In the genomic region with DNA sequence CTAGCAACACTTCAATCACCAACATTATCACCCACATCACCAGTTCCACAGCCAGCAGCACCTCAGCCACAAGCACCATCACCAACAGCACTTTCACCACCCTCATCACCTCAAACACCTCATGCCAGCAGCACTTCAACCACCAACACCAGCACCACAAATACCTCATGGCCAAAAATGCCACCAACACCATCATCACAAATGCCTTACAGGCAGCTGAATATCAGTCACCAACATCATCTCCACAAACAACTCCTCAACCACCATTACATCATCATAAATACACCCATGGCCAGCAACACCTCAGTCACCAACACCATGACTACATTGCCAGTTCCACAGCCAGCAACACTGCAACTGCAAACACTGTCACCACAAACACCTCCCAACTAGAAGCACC, we compare ENCODE assay signal across 19 cellular contexts. TPM values are rescaled to one million over a fixed set of nuclear protein-coding genes. Genes with fewer than 3 reads are reported as not detected.
DNase-seq lines count a peak whose midpoint lies in the region; ATAC-seq lines count a peak whose summit lies in the region.
"Had no signal": no experiment of that assay in that cellular context is flagged by ENCODE, and none has a peak within 500 bp of the region (broad histone marks: within the 10 kb centered on the region; RNA-seq: fewer than 3 reads in every experiment).

No MANE protein-coding gene starts in this region.

- H3K36me3 Mint-ChIP-seq in activated naive CD4-positive, alpha-beta T cell treated with anti-CD3 and anti-CD28 coated beads for 36 hours (ENCODE audit: low read depth) = no peaks in the 10 kb centered on the region
- no peaks in the 10 kb centered on the region for H3K36me3 Mint-ChIP-seq in activated T-helper 17 cell treated with anti-CD3 and anti-CD28 coated beads, Interleukin-2, amount 50 U/mL, for 72 hours (ENCODE audit: low read depth)
- H3K36me3 Mint-ChIP-seq in immature natural killer cell = no peaks in the 10 kb centered on the region
- H3K36me3 Mint-ChIP-seq: CD4-positive, alpha-beta memory T cell had no signal

- H3K27ac Mint-ChIP-seq in activated naive CD4-positive, alpha-beta T cell treated with anti-CD3 and anti-CD28 coated beads for 36 hours = no peak overlapping the region
- no peak overlapping the region for H3K27ac Mint-ChIP-seq in activated T-helper 17 cell treated with anti-CD3 and anti-CD28 coated beads, Interleukin-2, amount 50 U/mL, for 72 hours
- no peak overlapping the region for H3K27ac Mint-ChIP-seq in immature natural killer cell
- H3K27ac Mint-ChIP-seq: CD4-positive, alpha-beta memory T cell had no signal

- no peak overlapping the region for H3K4me3 Mint-ChIP-seq in activated naive CD4-positive, alpha-beta T cell treated with anti-CD3 and anti-CD28 coated beads for 36 hours
- no peak overlapping the region for H3K4me3 Mint-ChIP-seq in activated T-helper 17 cell treated with anti-CD3 and anti-CD28 coated beads, Interleukin-2, amount 50 U/mL, for 72 hours
- H3K4me3 Mint-ChIP-seq in immature natural killer cell = no peak overlapping the region
- H3K4me3 Mint-ChIP-seq: CD4-positive, alpha-beta memory T cell had no signal

- intact Hi-C loops in activated naive CD4-positive, alpha-beta T cell treated with anti-CD3 and anti-CD28 coated beads for 36 hours (cut with micrococcal nuclease) = no loop called here

- H3K27me3 Mint-ChIP-seq in activated naive CD4-positive, alpha-beta T cell treated with anti-CD3 and anti-CD28 coated beads for 36 hours (ENCODE audit: low read depth) = no peaks in the 10 kb centered on the region
- H3K27me3 Mint-ChIP-seq in activated T-helper 17 cell treated with anti-CD3 and anti-CD28 coated beads, Interleukin-2, amount 50 U/mL, for 72 hours = peaks cover 1% of the 10 kb centered on the region
- peaks cover 14 to 48% (median 40%) of the 10 kb centered on the region in 3 donors for H3K27me3 Mint-ChIP-seq in immature natural killer cell (ENCODE audit: low read depth in 3 of 3)

- peaks cover 2% of the 10 kb centered on the region for H3K4me1 Mint-ChIP-seq in activated naive CD4-positive, alpha-beta T cell treated with anti-CD3 and anti-CD28 coated beads for 36 hours (ENCODE audit: low read depth)
- no peaks in the 10 kb centered on the region for H3K4me1 Mint-ChIP-seq in activated T-helper 17 cell treated with anti-CD3 and anti-CD28 coated beads, Interleukin-2, amount 50 U/mL, for 72 hours
- peaks cover 0 to 9% of the 10 kb centered on the region in 2 donors for H3K4me1 Mint-ChIP-seq in immature natural killer cell

- DNase-seq in activated naive CD4-positive, alpha-beta T cell treated with Interleukin-2 at 50 U/mL for 16 hours = peak; percentile 23
- no peak for DNase-seq in activated naive CD4-positive, alpha-beta T cell treated with anti-CD3 and anti-CD28 coated beads for 36 hours
- peak; percentile 71 to 77 (median 74) for DNase-seq in immature natural killer cell
- no peak for DNase-seq in stimulated activated naive CD8-positive, alpha-beta T cell treated with anti-CD3 and anti-CD28 coated beads, Interleukin-15, Interleukin-2, amounts not matched to agents 100 U/mL and 50 U/mL, for 24 hours
- no peak for DNase-seq in HUDEP-2 (lab: John Stamatoyannopoulos, UW; ENCODE audit: unreplicated experiment in 76 of 76)
- DNase-seq: BE2C; DND-41; GDM1; GM23248; KG1; NCI-H1048; NCI-H345; NCI-H69; NK-92 treated with Interleukin-12 subunit alpha and Interleukin-12 subunit beta, amount 100 ng/mL, for 24 hours; OCI-M1 had no signal

- CTCF ChIA-PET in activated naive CD4-positive, alpha-beta T cell treated with anti-CD3 and anti-CD28 coated beads for 36 hours (lab: Charles Lee) = interaction anchor here (0.6 kb wide), 1 partner anchor 50 kb away, joined by 3 read pairs; no protein-coding TSS in a partner anchor

- peak; percentile 64 for ATAC-seq in activated T-helper 17 cell treated with anti-CD3 and anti-CD28 coated beads, Interleukin-2, amount 50 U/mL, for 72 hours (replicated peaks)
- peak; percentile 11 for ATAC-seq in stimulated activated naive CD8-positive, alpha-beta T cell treated with anti-CD3 and anti-CD28 coated beads, Interleukin-15, Interleukin-2, amounts not matched to agents 100 U/mL and 50 U/mL, for 24 hours
- ATAC-seq in HG03097 (IDR thresholded peaks at IDR 0.05; ENCODE audit: low FRiP score, unreplicated experiment) = no peak

- no peaks in the 10 kb centered on the region for H3K9me3 Mint-ChIP-seq in activated naive CD4-positive, alpha-beta T cell treated with anti-CD3 and anti-CD28 coated beads for 36 hours
- H3K9me3 Mint-ChIP-seq in activated T-helper 17 cell treated with anti-CD3 and anti-CD28 coated beads, Interleukin-2, amount 50 U/mL, for 72 hours = no peaks in the 10 kb centered on the region
- peaks cover 0 to 1% (median 0%) of the 10 kb centered on the region in 6 donors for H3K9me3 Mint-ChIP-seq in immature natural killer cell
- H3K9me3 Mint-ChIP-seq: CD4-positive, alpha-beta memory T cell had no signal

RNA-seq across cellular contexts. Expression of gene FCER2, which starts 10.4 kb away (rescaled TPM):
- total RNA-seq in activated naive CD4-positive, alpha-beta T cell treated with anti-CD3 and anti-CD28 coated beads for 36 hours = under 1 TPM; 0.86 to 0.89 TPM
- total RNA-seq in activated T-helper 17 cell treated with anti-CD3 and anti-CD28 coated beads, Interleukin-2, amount 50 U/mL, for 72 hours = 1 to 10 TPM in 1 of 2 donors, under 1 TPM in 1; 0.65 to 2.8 TPM
- under 1 TPM in 2 of 3 donors, not detected in 1; 0.29 to 0.50 TPM for polyA plus RNA-seq in immature natural killer cell
- total RNA-seq: CD4-positive, alpha-beta memory T cell; GM23248; M059J had no signal
- polyA plus RNA-seq: GM23248 had no signal

RNA-seq across cellular contexts. Expression of gene TRAPPC5, which starts 10.9 kb away (rescaled TPM):
- 10 to 100 TPM; 74.7 to 82.4 TPM for total RNA-seq in activated naive CD4-positive, alpha-beta T cell treated with anti-CD3 and anti-CD28 coated beads for 36 hours
- 10 to 100 TPM; 61.8 to 82.5 TPM for total RNA-seq in activated T-helper 17 cell treated with anti-CD3 and anti-CD28 coated beads, Interleukin-2, amount 50 U/mL, for 72 hours
- 100 to 1,000 TPM; 109 to 217 (median 115) TPM for polyA plus RNA-seq in immature natural killer cell

RNA-seq across cellular contexts. Expression of gene MCEMP1, which starts 14.6 kb away (rescaled TPM):
- total RNA-seq in activated naive CD4-positive, alpha-beta T cell treated with anti-CD3 and anti-CD28 coated beads for 36 hours = not detected
- not detected for total RNA-seq in activated T-helper 17 cell treated with anti-CD3 and anti-CD28 coated beads, Interleukin-2, amount 50 U/mL, for 72 hours
- under 1 TPM in 1 of 3 donors, not detected in 2; 0.14 TPM for polyA plus RNA-seq in immature natural killer cell
- total RNA-seq: CD4-positive, alpha-beta memory T cell; GM23248; M059J had no signal
- polyA plus RNA-seq: CD4-positive, alpha-beta memory T cell; GM23248 had no signal

RNA-seq across cellular contexts. Expression of gene RETN, which starts 22.6 kb away (rescaled TPM):
- total RNA-seq in activated naive CD4-positive, alpha-beta T cell treated with anti-CD3 and anti-CD28 coated beads for 36 hours = not detected
- not detected for total RNA-seq in activated T-helper 17 cell treated with anti-CD3 and anti-CD28 coated beads, Interleukin-2, amount 50 U/mL, for 72 hours
- 1 to 10 TPM in 1 of 3 donors, not detected in 2; 1.4 TPM for polyA plus RNA-seq in immature natural killer cell
- total RNA-seq: CD4-positive, alpha-beta memory T cell; GM23248; M059J had no signal
- polyA plus RNA-seq: GM23248 had no signal

RNA-seq across cellular contexts. Expression of gene CLEC4G, which starts 40.4 kb away (rescaled TPM):
- total RNA-seq in activated naive CD4-positive, alpha-beta T cell treated with anti-CD3 and anti-CD28 coated beads for 36 hours = not detected
- not detected for total RNA-seq in activated T-helper 17 cell treated with anti-CD3 and anti-CD28 coated beads, Interleukin-2, amount 50 U/mL, for 72 hours
- polyA plus RNA-seq in immature natural killer cell = under 1 TPM in 1 of 3 donors, not detected in 2; 0.43 TPM
- total RNA-seq: CD4-positive, alpha-beta memory T cell; GM23248; M059J had no signal
- polyA plus RNA-seq: CD4-positive, alpha-beta memory T cell; GM23248 had no signal

Comparison
In these comparisons a context has a peak if more than half of its experiments do, and no peak if none do; other contexts are left out.
1. DNase-seq: peak in activated naive CD4-positive, alpha-beta T cell treated with Interleukin-2 at 50 U/mL for 16 hours (single experiment) and immature natural killer cell (3 of 3); none in activated naive CD4-positive, alpha-beta T cell treated with anti-CD3 and anti-CD28 coated beads for 36 hours (single experiment), stimulated activated naive CD8-positive, alpha-beta T cell treated with anti-CD3 and anti-CD28 coated beads, Interleukin-15, Interleukin-2, amounts not matched to agents 100 U/mL and 50 U/mL, for 24 hours (single experiment) and HUDEP-2 (0 of 76).